1 cellular context compared by ENCODE assay signal in genomic region chr9:21505425-21506179, GRCh38.
TF ChIP-seq lines count a peak whose summit lies in the region.

No MANE protein-coding gene starts in this region.

TF ChIP-seq in IMR-90, 13 proteins besides CTCF, POLR2A, EP300 and RAD21:
- TF ChIP-seq RFX5 (IDR thresholded peaks at IDR 0.05; ENCODE audit: low read depth, low read length) (no peak), MAZ (IDR thresholded peaks at IDR 0.05; ENCODE audit: borderline replicate concordance, low read depth, low read length) (no peak), MXI1 (IDR thresholded peaks at IDR 0.05; ENCODE audit: borderline replicate concordance, low read depth, low read length) (no peak), NFE2L2 (IDR thresholded peaks at IDR 0.05; ENCODE audit: low read depth, low read length) (no peak), BHLHE40 (IDR thresholded peaks at IDR 0.05; ENCODE audit: low read depth, low read length) (no peak), CHD1 (IDR thresholded peaks at IDR 0.05; ENCODE audit: low read depth, low read length) (no peak), CEBPB (IDR thresholded peaks at IDR 0.05; ENCODE audit: low read depth, low read length) (no peak)
